Comparison of ENCODE assay signal across 24 cellular contexts in genomic region chr1:2334366-2334765, GRCh38. TPM values are rescaled to one million over a fixed set of nuclear protein-coding genes. Genes with fewer than 3 reads are reported as not detected.
A peak's percentile ranks its signal among the peaks of the same experiment; 100 is the strongest.
DNase-seq lines count a peak whose midpoint lies in the region; ATAC-seq, FAIRE-seq and TF ChIP-seq lines count a peak whose summit lies in the region.
"Had no signal": no experiment of that assay in that cellular context is flagged by ENCODE, and none has a peak within 500 bp of the region (broad histone marks: within the 10 kb centered on the region; RNA-seq: fewer than 3 reads in every experiment).

No MANE protein-coding gene starts in this region.

- intact Hi-C loops in PC-3 (cut with micrococcal nuclease) = no loop called here
- intact Hi-C loops in prostate gland (cut with DNase I) = no loop called here

- H3K4me2 ChIP-seq in PC-3 (ENCODE audit: low read length) (peak overlapping the region; percentile 57), keratinocyte (ENCODE audit: control insufficient read depth, extremely low read depth, insufficient read depth, low read depth, low read length) (peak overlapping the region; percentile 79)
- H3K4me2 ChIP-seq: BLaER1 had no signal

- no peaks in the 10 kb centered on the region for H3K9me2 ChIP-seq in PC-3 (replicated peaks; ENCODE audit: low read length)

- peak overlapping the region; percentile 47 for H2AFZ ChIP-seq in PC-3 (ENCODE audit: low read length)
- peak overlapping the region; percentile 81 for H2AFZ ChIP-seq in keratinocyte (ENCODE audit: control insufficient read depth, low read length)
- H2AFZ ChIP-seq: GM23248 had no signal

- H3K27ac ChIP-seq in PC-3 (ENCODE audit: low read length) (peak overlapping the region; percentile 53), keratinocyte (ENCODE audit: control insufficient read depth, insufficient read depth, low read length) (peak overlapping the region; percentile 31), prostate gland (peak overlapping the region; percentile 59 to 65)
- H3K27ac ChIP-seq: BLaER1, GM23248 had no signal

- H3K79me2 ChIP-seq in PC-3 (ENCODE audit: low read length) = no peaks in the 10 kb centered on the region
- H3K79me2 ChIP-seq in keratinocyte (ENCODE audit: control insufficient read depth, insufficient read depth, low read length) = no peaks in the 10 kb centered on the region

- POLR2A ChIA-PET in PC-3 (lab: Charles Lee; ENCODE audit: unreplicated experiment) = no interaction called here

- WGBS in prostate gland = 56% methylated on average over 21 of the region's 21 CpGs

- H3K4me1 ChIP-seq in PC-3 (ENCODE audit: insufficient read depth, low read length) (peaks cover 18% of the 10 kb centered on the region), keratinocyte (ENCODE audit: control insufficient read depth, extremely low read depth, insufficient read depth, low read length) (peaks cover 17% of the 10 kb centered on the region), prostate gland (replicated peaks) (peaks cover 9% of the 10 kb centered on the region)

- H3K27me3 ChIP-seq in PC-3 (ENCODE audit: low read length) (no peaks in the 10 kb centered on the region), bronchial epithelial cell (ENCODE audit: control insufficient read depth, insufficient read depth, low read length) (peaks cover 2% of the 10 kb centered on the region), keratinocyte (ENCODE audit: control insufficient read depth, extremely low read depth, insufficient read depth, low read length) (peaks cover 19% of the 10 kb centered on the region), prostate gland (replicated peaks; ENCODE audit: insufficient read depth) (no peaks in the 10 kb centered on the region), MG63 (no peaks in the 10 kb centered on the region)

- H3K36me3 ChIP-seq in PC-3 (ENCODE audit: low read depth, low read length) (no peaks in the 10 kb centered on the region), bronchial epithelial cell (ENCODE audit: control insufficient read depth, insufficient read depth, low read length) (no peaks in the 10 kb centered on the region), keratinocyte (ENCODE audit: control insufficient read depth in 2 of 2, extremely low read depth in 1 of 2, insufficient read depth in 2 of 2, low read length in 2 of 2) (no peaks in the 10 kb centered on the region), prostate gland (no peaks in the 10 kb centered on the region), MG63 (no peaks in the 10 kb centered on the region)
- H3K36me3 ChIP-seq: BLaER1 had no signal

- ATAC-seq in PC-3 = no peak

- TF ChIP-seq POLR2A in prostate gland (IDR thresholded peaks at IDR 0.05) = no peak

- BruUV-seq in PC-3 (replicated peaks; lab: Mats Ljungman, UMichigan) = no TSS peak

- H3K4me3 ChIP-seq in PC-3 (ENCODE audit: low read length) (peak overlapping the region; percentile 16; the same call in 1 of the 2 replicates), bronchial epithelial cell (ENCODE audit: low read depth, low read length) (peak overlapping the region; percentile 32), keratinocyte (ENCODE audit: control insufficient read depth in 2 of 3, extremely low read depth in 1 of 3, insufficient read depth in 2 of 3, low read depth in 1 of 3, low read length in 3 of 3) (peak overlapping the region in 2 of 3 experiments; percentile 31 to 63), prostate gland (no peak overlapping the region), MG63 (no peak overlapping the region)
- H3K4me3 ChIP-seq: BLaER1, GM23248 had no signal

- no peaks in the 10 kb centered on the region for H3K9me3 ChIP-seq in PC-3 (ENCODE audit: low read length)
- no peaks in the 10 kb centered on the region for H3K9me3 ChIP-seq in keratinocyte (ENCODE audit: control insufficient read depth, low read depth, low read length)
- no peaks in the 10 kb centered on the region for H3K9me3 ChIP-seq in prostate gland
- H3K9me3 ChIP-seq in MG63 = no peaks in the 10 kb centered on the region
- H3K9me3 ChIP-seq: BLaER1 had no signal

- peak overlapping the region; percentile 1; the same call in 1 of the 2 replicates for H3K9ac ChIP-seq in PC-3 (ENCODE audit: low read length)
- peak overlapping the region; percentile 65 for H3K9ac ChIP-seq in keratinocyte (ENCODE audit: control insufficient read depth, extremely low read depth, insufficient read depth, low read length)
- H3K9ac ChIP-seq: BLaER1, GM23248 had no signal

- H3K9me1 ChIP-seq in keratinocyte (ENCODE audit: control insufficient read depth, extremely low read depth, insufficient read depth, low read length) = no peaks in the 10 kb centered on the region

- H3F3A ChIP-seq in PC-3 (ENCODE audit: low read length, unreplicated experiment) = peaks cover 3% of the 10 kb centered on the region

- TF ChIP-seq CTCF in PC-3 (conservative IDR thresholded peaks at IDR 0.05; ENCODE audit: low read depth, low read length) = no peak
- TF ChIP-seq CTCF in bronchial epithelial cell (IDR thresholded peaks at IDR 0.05; ENCODE audit: insufficient read depth, low read length, severe bottlenecking) = no peak
- TF ChIP-seq CTCF in keratinocyte (optimal IDR thresholded peaks at IDR 0.05 in 1 of 3, IDR thresholded peaks at IDR 0.05 in 1 of 3, conservative IDR thresholded peaks at IDR 0.05 in 1 of 3; ENCODE audit: extremely low read depth in 1 of 3, insufficient read depth in 2 of 3, low read length in 3 of 3) = no peak
- TF ChIP-seq CTCF in prostate gland (IDR thresholded peaks at IDR 0.05) = no peak

- FAIRE-seq in bronchial epithelial cell (lab: Jason Lieb, UNC) (no peak), keratinocyte (lab: Jason Lieb, UNC) (no peak)
- FAIRE-seq: A204.1, HTR-8/SVneo had no signal

- CTCF ChIA-PET in PC-3 (lab: Charles Lee) = no interaction called here

- DNase-seq in PC-3 = no peak
- DNase-seq in bronchial epithelial cell (ENCODE audit: low read depth) = peak; percentile 54
- no peak for DNase-seq in keratinocyte (ENCODE audit: low read depth, low spot score)
- DNase-seq in prostate gland (ENCODE audit: low spot score) = no peak
- no peak for DNase-seq in MG63
- no peak for DNase-seq in NCI-H187 (lab: John Stamatoyannopoulos, UW)
- no peak for DNase-seq in NCI-H524 (lab: John Stamatoyannopoulos, UW)
- DNase-seq: CD4-positive, alpha-beta T cell; GM23248; H7; KG1; NCI-H1092; NCI-H1417 treated with DMSO at 0.1 percent for 48 hours; NCI-H1694 treated with DMSO at 0.1 percent for 48 hours; NCI-H2081 treated with DMSO at 0.1 percent for 48 hours; NCI-H2171 treated with DMSO at 0.1 percent for 48 hours; NCI-H345; NCI-H524 treated with DMSO at 0.1 percent for 48 hours; NCI-H774; NK-92 treated with Interleukin-12 subunit alpha and Interleukin-12 subunit beta, amount 100 ng/mL, for 24 hours; SHP77 treated with DMSO at 0.1 percent for 48 hours had no signal

- no peaks in the 10 kb centered on the region for H4K20me1 ChIP-seq in PC-3 (ENCODE audit: low read length)
- H4K20me1 ChIP-seq in keratinocyte (ENCODE audit: control insufficient read depth, extremely low read depth, insufficient read depth, low read length) = no peaks in the 10 kb centered on the region
- H4K20me1 ChIP-seq: BLaER1 had no signal

- dilution Hi-C loops in keratinocyte (cut with MboI; ENCODE audit: extremely low pct_ligation_motif_present, low sequenced_read_pairs) = no loop called here

RNA-seq across cellular contexts. Expression of gene MORN1, which starts 57.0 kb away (rescaled TPM):
- total RNA-seq in PC-3 (2014; rRNA removed) = 11.2 and 30.5 TPM in 2 replicates
- 5.5 and 10.6 TPM in 2 replicates for total RNA-seq in bronchial epithelial cell
- polyA plus RNA-seq in keratinocyte = 2.1 to 3.9 TPM (median 3.7 TPM) in 3 replicates
- 1.3 TPM for polyA plus RNA-seq in keratinocyte (2011; ENCODE audit: low read depth)
- 1.6 and 2.2 TPM in 2 replicates for polyA plus RNA-seq in keratinocyte (2011; cell fraction: cytosol; rRNA removed)
- polyA plus RNA-seq in keratinocyte (2011; cell fraction: nucleus; rRNA removed) = 7.3 and 8.8 TPM in 2 replicates
- 2.3 and 4.0 TPM in 2 replicates for polyA plus RNA-seq in keratinocyte (2012; ENCODE audit: low replicate concordance)
- 5.3 to 6.3 TPM (median 5.9 TPM) in 3 replicates for polyA minus RNA-seq in keratinocyte
- polyA minus RNA-seq in keratinocyte (2011; cell fraction: cytosol; rRNA and poly(A)+ RNA removed) = 2.3 TPM
- polyA minus RNA-seq in keratinocyte (2011; cell fraction: nucleus; rRNA and poly(A)+ RNA removed) = 4.7 and 7.0 TPM in 2 replicates
- 10 to 100 TPM; 18.6 to 21.0 TPM for total RNA-seq in prostate gland
- 10.3 and 20.5 TPM in 2 replicates for total RNA-seq in MG63 (2014; rRNA removed; shearing (Covaris generic); ENCODE audit: low replicate concordance)

RNA-seq across cellular contexts. Expression of gene RER1, which starts 57.3 kb away (rescaled TPM):
- total RNA-seq in PC-3 (2014; rRNA removed) (160 TPM in 2 replicates), bronchial epithelial cell (94.8 and 104 TPM in 2 replicates), prostate gland (10 to 100 TPM; 86.1 to 97.0 TPM)
- polyA plus RNA-seq in keratinocyte = 242 to 297 TPM (median 254 TPM) in 3 replicates
- polyA plus RNA-seq in keratinocyte (2011; ENCODE audit: low read depth) = 34.5 TPM
- polyA plus RNA-seq in keratinocyte (2011; cell fraction: cytosol; rRNA removed) = 255 and 328 TPM in 2 replicates
- polyA plus RNA-seq in keratinocyte (2011; cell fraction: nucleus; rRNA removed) = 371 and 414 TPM in 2 replicates
- 127 and 149 TPM in 2 replicates for polyA plus RNA-seq in keratinocyte (2012; ENCODE audit: low replicate concordance)
- 101 to 343 TPM (median 322 TPM) in 3 replicates for polyA minus RNA-seq in keratinocyte
- 71.6 TPM for polyA minus RNA-seq in keratinocyte (2011; cell fraction: cytosol; rRNA and poly(A)+ RNA removed)
- 35.3 and 96.4 TPM in 2 replicates for polyA minus RNA-seq in keratinocyte (2011; cell fraction: nucleus; rRNA and poly(A)+ RNA removed)
- 36.7 and 60.4 TPM in 2 replicates for total RNA-seq in MG63 (2014; rRNA removed; shearing (Covaris generic); ENCODE audit: low replicate concordance)

Comparison
In these comparisons a context has a peak if more than half of its experiments do, and no peak if none do; other contexts are left out.
1. H3K4me3 ChIP-seq: peak in PC-3 (single experiment), bronchial epithelial cell (single experiment) and keratinocyte (2 of 3); none in prostate gland (0 of 2) and MG63 (single experiment).
2. Peak in every context shown above with its lines, with median percentiles within 50 percentile points of each other: H3K27ac ChIP-seq.